In the genomic region with DNA sequence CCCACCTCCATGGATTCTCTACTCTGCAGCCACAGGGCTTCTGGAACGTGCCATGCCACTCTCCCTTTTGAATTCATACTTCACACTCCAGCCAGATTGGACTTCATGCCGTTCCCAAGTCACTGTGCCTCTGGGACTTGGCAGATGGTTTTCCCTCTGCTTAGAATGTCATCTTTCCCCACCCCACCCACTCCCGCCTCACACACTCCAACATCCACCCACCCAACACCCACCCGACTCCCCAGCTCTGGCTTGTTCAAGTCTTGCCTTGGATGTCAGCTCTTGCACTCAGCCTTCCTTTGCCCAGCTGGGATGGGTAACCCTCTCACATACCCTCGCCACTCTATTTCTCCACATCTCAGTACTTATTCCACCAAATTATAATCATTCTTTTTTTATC, we compare ENCODE assay signal across 16 cellular contexts.
DNase-seq lines count a peak whose midpoint lies in the region; ATAC-seq and TF ChIP-seq lines count a peak whose summit lies in the region.
"Had no signal": no experiment of that assay in that cellular context is flagged by ENCODE, and none has a peak within 500 bp of the region (broad histone marks: within the 10 kb centered on the region; RNA-seq: fewer than 3 reads in every experiment).

No MANE protein-coding gene starts in this region.

- H3K4me1 Mint-ChIP-seq in activated naive CD4-positive, alpha-beta T cell treated with anti-CD3 and anti-CD28 coated beads, Interleukin-2, amount 10 ng/mL, durations not matched to agents 7 days and 5 days, result no peaks in the 10 kb centered on the region
- H3K4me1 Mint-ChIP-seq in glutamatergic neuron (ENCODE audit: low read depth, unreplicated experiment), result peaks cover 15% of the 10 kb centered on the region
- H3K4me1 Mint-ChIP-seq: CD4-positive, CD25-positive, alpha-beta regulatory T cell had no signal

- no peaks in the 10 kb centered on the region for H3K27me3 Mint-ChIP-seq in activated naive CD4-positive, alpha-beta T cell treated with anti-CD3 and anti-CD28 coated beads, Interleukin-2, amount 10 ng/mL, durations not matched to agents 7 days and 5 days
- peaks cover 3% of the 10 kb centered on the region for H3K27me3 Mint-ChIP-seq in glutamatergic neuron (ENCODE audit: unreplicated experiment)
- H3K27me3 Mint-ChIP-seq: CD4-positive, CD25-positive, alpha-beta regulatory T cell had no signal

- intact Hi-C loops in posterior vena cava (cut with DNase I), result no loop called here

- CTCF ChIA-PET in activated naive CD4-positive, alpha-beta T cell treated with anti-CD3 and anti-CD28 coated beads, Interleukin-2, amount 10 ng/mL, durations not matched to agents 7 days and 5 days (lab: Charles Lee), result no interaction called here

- H3K4me3 Mint-ChIP-seq in activated naive CD4-positive, alpha-beta T cell treated with anti-CD3 and anti-CD28 coated beads, Interleukin-2, amount 10 ng/mL, durations not matched to agents 7 days and 5 days, result no peak overlapping the region
- H3K4me3 Mint-ChIP-seq in glutamatergic neuron (ENCODE audit: unreplicated experiment), result peak overlapping the region; percentile 12
- H3K4me3 Mint-ChIP-seq: CD4-positive, CD25-positive, alpha-beta regulatory T cell; H9 had no signal

- no peak for DNase-seq in activated naive CD4-positive, alpha-beta T cell treated with anti-CD3 and anti-CD28 coated beads, Interleukin-2, amount 50 U/mL, for 72 hours (ENCODE audit: low spot score in 2 of 2)
- DNase-seq in activated naive CD4-positive, alpha-beta T cell treated with anti-CD3 and anti-CD28 coated beads, Interleukin-2, amount 10 ng/mL, durations not matched to agents 7 days and 5 days, result no peak
- DNase-seq in NCI-H82 (lab: John Stamatoyannopoulos, UW), result peak; percentile 84
- DNase-seq in glutamatergic neuron, result peak; percentile 26
- no peak for DNase-seq in posterior vena cava (ENCODE audit: low spot score)
- no peak for DNase-seq in activated CD4-positive, alpha-beta T cell treated with anti-CD3 and anti-CD28 coated beads for 48 hours
- DNase-seq in COR-L47 (lab: John Stamatoyannopoulos, UW), result no peak
- DNase-seq: ACHN; Calu3; CD4-positive, CD25-positive, alpha-beta regulatory T cell; DMS153; DND-41; GDM1; GOT3; H9 had no signal

- no peak for TF ChIP-seq CTCF in glutamatergic neuron (IDR thresholded peaks at IDR 0.05; ENCODE audit: partially characterized antibody, unreplicated experiment)

- peak overlapping the region; percentile 20 to 81 for H3K27ac Mint-ChIP-seq in activated naive CD4-positive, alpha-beta T cell treated with anti-CD3 and anti-CD28 coated beads, Interleukin-2, amount 50 U/mL, for 72 hours
- no peak overlapping the region for H3K27ac Mint-ChIP-seq in activated naive CD4-positive, alpha-beta T cell treated with anti-CD3 and anti-CD28 coated beads, Interleukin-2, amount 10 ng/mL, durations not matched to agents 7 days and 5 days
- H3K27ac Mint-ChIP-seq in glutamatergic neuron (ENCODE audit: unreplicated experiment), result peak overlapping the region; percentile 65

- no peaks in the 10 kb centered on the region for H3K9me3 Mint-ChIP-seq in activated naive CD4-positive, alpha-beta T cell treated with anti-CD3 and anti-CD28 coated beads, Interleukin-2, amount 50 U/mL, for 72 hours
- H3K9me3 Mint-ChIP-seq in activated naive CD4-positive, alpha-beta T cell treated with anti-CD3 and anti-CD28 coated beads, Interleukin-2, amount 10 ng/mL, durations not matched to agents 7 days and 5 days, result no peaks in the 10 kb centered on the region
- no peaks in the 10 kb centered on the region for H3K9me3 Mint-ChIP-seq in glutamatergic neuron (ENCODE audit: unreplicated experiment)
- H3K9me3 Mint-ChIP-seq: CD4-positive, CD25-positive, alpha-beta regulatory T cell; H9 had no signal

- peaks cover 16 to 20% of the 10 kb centered on the region in 2 donors for H3K36me3 Mint-ChIP-seq in activated naive CD4-positive, alpha-beta T cell treated with anti-CD3 and anti-CD28 coated beads, Interleukin-2, amount 50 U/mL, for 72 hours
- H3K36me3 Mint-ChIP-seq in activated naive CD4-positive, alpha-beta T cell treated with anti-CD3 and anti-CD28 coated beads, Interleukin-2, amount 10 ng/mL, durations not matched to agents 7 days and 5 days, result peaks cover 18% of the 10 kb centered on the region
- no peaks in the 10 kb centered on the region for H3K36me3 Mint-ChIP-seq in glutamatergic neuron (ENCODE audit: unreplicated experiment)

- ATAC-seq in activated naive CD4-positive, alpha-beta T cell treated with anti-CD3 and anti-CD28 coated beads, Interleukin-2, amount 50 U/mL, for 72 hours, result no peak
- ATAC-seq: HepG2 had no signal

Comparison
In these comparisons a context has a peak if more than half of its experiments do, and no peak if none do; other contexts are left out.
1. DNase-seq: peak in NCI-H82 (single experiment) and glutamatergic neuron (single experiment); none in activated naive CD4-positive, alpha-beta T cell treated with anti-CD3 and anti-CD28 coated beads, Interleukin-2, amount 50 U/mL, for 72 hours (0 of 2), activated naive CD4-positive, alpha-beta T cell treated with anti-CD3 and anti-CD28 coated beads, Interleukin-2, amount 10 ng/mL, durations not matched to agents 7 days and 5 days (single experiment), posterior vena cava (single experiment), activated CD4-positive, alpha-beta T cell treated with anti-CD3 and anti-CD28 coated beads for 48 hours (single experiment) and COR-L47 (single experiment).